In the genomic region with DNA sequence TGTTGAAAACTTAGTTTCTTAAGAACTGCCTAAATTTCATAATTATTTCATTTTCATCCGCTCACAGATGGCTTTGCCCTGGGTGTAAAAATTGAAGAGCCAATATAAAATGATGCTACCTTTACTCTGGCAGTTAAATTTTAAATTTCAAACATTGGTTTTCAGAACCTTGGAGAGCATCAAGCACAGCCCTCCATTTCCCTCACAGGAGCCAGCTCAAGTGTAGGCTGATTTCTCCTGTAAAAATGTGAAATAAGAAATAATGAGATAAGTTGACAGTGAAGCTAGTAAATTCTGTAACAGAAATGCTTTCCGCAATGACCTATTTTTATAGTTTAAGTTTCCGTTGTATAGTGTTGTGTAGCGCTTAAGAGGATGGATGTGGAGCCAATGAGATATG, we compare ENCODE assay signal across 1 cellular context.
TF ChIP-seq lines count a peak whose summit lies in the region.

No MANE protein-coding gene starts in this region.

TF ChIP-seq in A549, 52 proteins besides CTCF, POLR2A, EP300 and RAD21 (continued from another document):
- TF ChIP-seq, protein P1, sequence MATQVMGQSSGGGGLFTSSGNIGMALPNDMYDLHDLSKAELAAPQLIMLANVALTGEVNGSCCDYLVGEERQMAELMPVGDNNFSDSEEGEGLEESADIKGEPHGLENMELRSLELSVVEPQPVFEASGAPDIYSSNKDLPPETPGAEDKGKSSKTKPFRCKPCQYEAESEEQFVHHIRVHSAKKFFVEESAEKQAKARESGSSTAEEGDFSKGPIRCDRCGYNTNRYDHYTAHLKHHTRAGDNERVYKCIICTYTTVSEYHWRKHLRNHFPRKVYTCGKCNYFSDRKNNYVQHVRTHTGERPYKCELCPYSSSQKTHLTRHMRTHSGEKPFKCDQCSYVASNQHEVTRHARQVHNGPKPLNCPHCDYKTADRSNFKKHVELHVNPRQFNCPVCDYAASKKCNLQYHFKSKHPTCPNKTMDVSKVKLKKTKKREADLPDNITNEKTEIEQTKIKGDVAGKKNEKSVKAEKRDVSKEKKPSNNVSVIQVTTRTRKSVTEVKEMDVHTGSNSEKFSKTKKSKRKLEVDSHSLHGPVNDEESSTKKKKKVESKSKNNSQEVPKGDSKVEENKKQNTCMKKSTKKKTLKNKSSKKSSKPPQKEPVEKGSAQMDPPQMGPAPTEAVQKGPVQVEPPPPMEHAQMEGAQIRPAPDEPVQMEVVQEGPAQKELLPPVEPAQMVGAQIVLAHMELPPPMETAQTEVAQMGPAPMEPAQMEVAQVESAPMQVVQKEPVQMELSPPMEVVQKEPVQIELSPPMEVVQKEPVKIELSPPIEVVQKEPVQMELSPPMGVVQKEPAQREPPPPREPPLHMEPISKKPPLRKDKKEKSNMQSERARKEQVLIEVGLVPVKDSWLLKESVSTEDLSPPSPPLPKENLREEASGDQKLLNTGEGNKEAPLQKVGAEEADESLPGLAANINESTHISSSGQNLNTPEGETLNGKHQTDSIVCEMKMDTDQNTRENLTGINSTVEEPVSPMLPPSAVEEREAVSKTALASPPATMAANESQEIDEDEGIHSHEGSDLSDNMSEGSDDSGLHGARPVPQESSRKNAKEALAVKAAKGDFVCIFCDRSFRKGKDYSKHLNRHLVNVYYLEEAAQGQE (IDR thresholded peaks at IDR 0.05): peak; percentile 94
